In genomic region chr10:18325889-18326531, GRCh38 we compare ENCODE assay signal across 1 cellular context.
TF ChIP-seq lines count a peak whose summit lies in the region.

No MANE protein-coding gene starts in this region.

TF ChIP-seq in A549, 52 proteins besides CTCF, POLR2A, EP300 and RAD21 (continued from another document):
- no peak for TF ChIP-seq ATOH8 (CRISPR knock-in tag; IDR thresholded peaks at IDR 0.05; ENCODE audit: low read depth)
- no peak for TF ChIP-seq RCOR1 (IDR thresholded peaks at IDR 0.05; ENCODE audit: low read depth, low read length)
- no peak for TF ChIP-seq REST (IDR thresholded peaks at IDR 0.05)
- TF ChIP-seq MAX (IDR thresholded peaks at IDR 0.05), result no peak
- TF ChIP-seq POLR2AphosphoS2 (conservative IDR thresholded peaks at IDR 0.05; ENCODE audit: low read length), result no peak
- no peak for TF ChIP-seq E2F6 (IDR thresholded peaks at IDR 0.05; ENCODE audit: borderline replicate concordance, low read depth)
- no peak for TF ChIP-seq ESRRA (IDR thresholded peaks at IDR 0.05; ENCODE audit: borderline replicate concordance, low read length)
- no peak for TF ChIP-seq TP53 (CRISPR knock-in tag; IDR thresholded peaks at IDR 0.05)
- TF ChIP-seq SREBF2 (IDR thresholded peaks at IDR 0.05), result no peak
- TF ChIP-seq CBX2 (IDR thresholded peaks at IDR 0.05; ENCODE audit: borderline replicate concordance, low read depth), result no peak
- TF ChIP-seq KDM1A (IDR thresholded peaks at IDR 0.05; ENCODE audit: low read depth), result no peak
- TF ChIP-seq MAZ (IDR thresholded peaks at IDR 0.05; ENCODE audit: borderline replicate concordance, low read depth, low read length), result no peak
- no peak for TF ChIP-seq HOXB5 (CRISPR knock-in tag; IDR thresholded peaks at IDR 0.05)
- TF ChIP-seq, protein P1, sequence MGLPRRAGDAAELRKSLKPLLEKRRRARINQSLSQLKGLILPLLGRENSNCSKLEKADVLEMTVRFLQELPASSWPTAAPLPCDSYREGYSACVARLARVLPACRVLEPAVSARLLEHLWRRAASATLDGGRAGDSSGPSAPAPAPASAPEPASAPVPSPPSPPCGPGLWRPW (IDR thresholded peaks at IDR 0.05), result no peak
- no peak for TF ChIP-seq ZFP36 (IDR thresholded peaks at IDR 0.05; ENCODE audit: borderline replicate concordance, partially characterized antibody)
